17 cellular contexts compared by ENCODE assay signal in the genomic region with DNA sequence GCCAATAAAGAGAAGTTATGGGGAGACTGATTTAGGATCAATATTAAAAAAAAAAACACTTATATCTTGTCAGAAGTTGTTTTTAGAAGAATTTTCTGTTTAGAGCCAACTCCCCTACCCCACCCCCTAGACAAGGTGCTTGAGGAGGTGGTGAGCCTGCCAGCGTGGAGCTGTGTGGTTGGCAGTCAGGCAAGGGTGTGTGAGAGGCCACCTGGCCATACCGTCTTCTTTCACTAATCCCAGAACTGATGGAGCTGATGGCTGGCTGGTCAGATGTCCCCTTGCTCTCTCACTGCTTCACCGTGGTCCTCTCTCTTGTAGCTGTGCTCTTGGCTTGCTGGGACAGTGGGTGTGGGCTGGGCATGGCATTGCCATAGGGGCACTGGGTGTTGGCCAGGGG. TPM values are rescaled to one million over a fixed set of nuclear protein-coding genes. Genes with fewer than 3 reads are reported as not detected.
A peak's percentile ranks its signal among the peaks of the same experiment; 100 is the strongest.
DNase-seq lines count a peak whose midpoint lies in the region; FAIRE-seq and TF ChIP-seq lines count a peak whose summit lies in the region.
"Had no signal": no experiment of that assay in that cellular context is flagged by ENCODE, and none has a peak within 500 bp of the region (broad histone marks: within the 10 kb centered on the region; RNA-seq: fewer than 3 reads in every experiment).

No MANE protein-coding gene starts in this region.

- peak; percentile 36 for FAIRE-seq in GM12892 (lab: Jason Lieb, UNC)

- H3K27ac Mint-ChIP-seq in dendritic cell treated with granulocyte-macrophage colony-stimulating factor and Interleukin-4, amounts not matched to agents 40 ng/mL and 50 ng/mL, for 4 days, result peak overlapping the region; percentile 43
- peak overlapping the region; percentile 91 for H3K27ac Mint-ChIP-seq in progenitor cell of endocrine pancreas
- H3K27ac Mint-ChIP-seq: T-helper 1 cell treated with Interleukin-12 subunit alpha and Interleukin-12 subunit beta and Interleukin-4 antibody, amounts not matched to agents 30 μg/mL and 1 μg/mL, for 36 hours had no signal

- H3K27me3 Mint-ChIP-seq in dendritic cell treated with granulocyte-macrophage colony-stimulating factor and Interleukin-4, amounts not matched to agents 40 ng/mL and 50 ng/mL, for 4 days, result no peaks in the 10 kb centered on the region
- H3K27me3 Mint-ChIP-seq in progenitor cell of endocrine pancreas, result no peaks in the 10 kb centered on the region

- intact Hi-C loops in dendritic cell treated with granulocyte-macrophage colony-stimulating factor and Interleukin-4, amounts not matched to agents 40 ng/mL and 50 ng/mL, for 4 days (cut with micrococcal nuclease), result no loop called here

- no peak for TF ChIP-seq POLR2A in GM12892 (IDR thresholded peaks at IDR 0.05; ENCODE audit: low read depth, low read length)

- H3K4me1 Mint-ChIP-seq in dendritic cell treated with granulocyte-macrophage colony-stimulating factor and Interleukin-4, amounts not matched to agents 40 ng/mL and 50 ng/mL, for 4 days (ENCODE audit: low read depth), result peaks cover 42% of the 10 kb centered on the region
- H3K4me1 Mint-ChIP-seq in progenitor cell of endocrine pancreas (ENCODE audit: low read depth), result no peaks in the 10 kb centered on the region

- H3K36me3 Mint-ChIP-seq in dendritic cell treated with granulocyte-macrophage colony-stimulating factor and Interleukin-4, amounts not matched to agents 40 ng/mL and 50 ng/mL, for 4 days (ENCODE audit: low read depth), result peaks cover 67% of the 10 kb centered on the region
- peaks cover 19% of the 10 kb centered on the region for H3K36me3 Mint-ChIP-seq in progenitor cell of endocrine pancreas (ENCODE audit: insufficient read depth)

- no peak for TF ChIP-seq CTCF in progenitor cell of endocrine pancreas (IDR thresholded peaks at IDR 0.05; ENCODE audit: unreplicated experiment)
- TF ChIP-seq CTCF in GM20000 (IDR thresholded peaks at IDR 0.05; ENCODE audit: extremely low read depth, missing control alignments), result no peak

- in situ Hi-C loops in ACHN (cut with HindIII; ENCODE audit: low pct_ligation_motif_present, low pct_unique_long_range_greater_than_20kb, low sequenced_read_pairs), result no loop called here

- DNase-seq in activated effector memory CD4-positive, alpha-beta T cell treated with anti-CD3 and anti-CD28 coated beads, Interleukin-2, amount 50 U/mL, for 16 hours, result peak; percentile 44
- DNase-seq in activated effector memory CD4-positive, alpha-beta T cell treated with Interleukin-2 at 50 U/mL for 16 hours, result no peak
- DNase-seq in GM12892 (ENCODE audit: insufficient read length) (no peak), progenitor cell of endocrine pancreas (ENCODE audit: low spot score, unreplicated experiment) (no peak), GM20000 (ENCODE audit: low spot score) (no peak), T1000 (lab: John Stamatoyannopoulos, UW) (no peak), ACHN (no peak)
- DNase-seq: effector CD4-positive, alpha-beta T cell; kidney glomerular epithelial cell; NCI-H1092; NCI-H1930; NCI-H526; occipital lobe; stimulated activated CD4-positive, alpha-beta T cell treated with anti-CD3 and anti-CD28 coated beads, Interleukin-2, amount 100 ng/mL, for 48 hours; stimulated activated naive CD8-positive, alpha-beta T cell treated with anti-CD3 and anti-CD28 coated beads, Interleukin-15, Interleukin-2, amounts not matched to agents 100 U/mL and 50 U/mL, for 24 hours had no signal

- no peak overlapping the region for H3K4me3 Mint-ChIP-seq in dendritic cell treated with granulocyte-macrophage colony-stimulating factor and Interleukin-4, amounts not matched to agents 40 ng/mL and 50 ng/mL, for 4 days
- no peak overlapping the region for H3K4me3 Mint-ChIP-seq in progenitor cell of endocrine pancreas (ENCODE audit: low read depth)
- H3K4me3 Mint-ChIP-seq: T-helper 1 cell treated with Interleukin-12 subunit alpha and Interleukin-12 subunit beta and Interleukin-4 antibody, amounts not matched to agents 30 μg/mL and 1 μg/mL, for 36 hours had no signal

- no peaks in the 10 kb centered on the region for H3K9me3 Mint-ChIP-seq in dendritic cell treated with granulocyte-macrophage colony-stimulating factor and Interleukin-4, amounts not matched to agents 40 ng/mL and 50 ng/mL, for 4 days
- H3K9me3 Mint-ChIP-seq in progenitor cell of endocrine pancreas (ENCODE audit: low read depth), result peaks cover 7% of the 10 kb centered on the region
- H3K9me3 Mint-ChIP-seq: T-helper 1 cell treated with Interleukin-12 subunit alpha and Interleukin-12 subunit beta and Interleukin-4 antibody, amounts not matched to agents 30 μg/mL and 1 μg/mL, for 36 hours had no signal

RNA-seq across cellular contexts. Expression of a gene that starts 34.3 kb away (rescaled TPM):
- polyA plus RNA-seq in GM12892 (2012; ENCODE audit: missing spikeins), result 0.59 TPM
- total RNA-seq in progenitor cell of endocrine pancreas, result 10.1 and 11.7 TPM in 2 replicates

RNA-seq across cellular contexts. Expression of a gene that starts 54.4 kb away (rescaled TPM):
- polyA plus RNA-seq in GM12892 (2012; ENCODE audit: missing spikeins), result 37.2 TPM
- total RNA-seq in progenitor cell of endocrine pancreas, result 42.2 and 43.0 TPM in 2 replicates

RNA-seq across cellular contexts. Expression of a gene that starts 57.1 kb away (rescaled TPM):
- 69.9 TPM for polyA plus RNA-seq in GM12892 (2012; ENCODE audit: missing spikeins)
- 73.0 and 73.1 TPM in 2 replicates for total RNA-seq in progenitor cell of endocrine pancreas
